In genomic region chr17:76715462-76715830, GRCh38 we compare ENCODE assay signal across 6 cellular contexts. TPM values are rescaled to one million over a fixed set of nuclear protein-coding genes. Genes with fewer than 3 reads are reported as not detected.
DNase-seq lines count a peak whose midpoint lies in the region; ATAC-seq and TF ChIP-seq lines count a peak whose summit lies in the region.

No MANE protein-coding gene starts in this region.

- 91 to 100% methylated on average over 2 of the region's 2 CpGs for WGBS in endodermal cell (ENCODE audit: insufficient coverage in 1 of 2, insufficient read length in 1 of 2), 2 experiments

- H3K4me3 ChIP-seq in ACC112 (ENCODE audit: low read depth, low read length) (no peak overlapping the region), Peyer's patch (no peak overlapping the region), endodermal cell (ENCODE audit: low read length) (no peak overlapping the region)

- H3K4me1 ChIP-seq in ACC112 (ENCODE audit: control insufficient read depth, insufficient read depth, low read length, unreplicated experiment), result peaks cover 32% of the 10 kb centered on the region
- H3K4me1 ChIP-seq in Peyer's patch, result peaks cover 0 to 36% (median 9%) of the 10 kb centered on the region in 4 donors
- H3K4me1 ChIP-seq in endodermal cell (ENCODE audit: control insufficient read depth, insufficient read depth, low read length), result peaks cover 7% of the 10 kb centered on the region

- H2AFZ ChIP-seq in ACC112 (ENCODE audit: low read length, unreplicated experiment), result no peak overlapping the region

- H3K4me1 Mint-ChIP-seq in immature natural killer cell (peaks cover 41 to 50% of the 10 kb centered on the region in 2 donors), endodermal cell (peaks cover 6% of the 10 kb centered on the region)

- H3K9me3 ChIP-seq in Peyer's patch (no peaks in the 10 kb centered on the region), endodermal cell (ENCODE audit: control insufficient read depth, low read length) (no peaks in the 10 kb centered on the region)

- H3K79me2 ChIP-seq in ACC112 (ENCODE audit: control insufficient read depth, insufficient read depth, low read length, unreplicated experiment), result peaks cover 30% of the 10 kb centered on the region

- ATAC-seq in GM19023 (IDR thresholded peaks at IDR 0.05; ENCODE audit: unreplicated experiment), result no peak

- TF ChIP-seq CTCF in Peyer's patch (IDR thresholded peaks at IDR 0.05), result no peak
- TF ChIP-seq CTCF in endodermal cell (conservative IDR thresholded peaks at IDR 0.05), result no peak

- peak in 1 of 3 donors; percentile 9 for DNase-seq in Peyer's patch
- no peak for DNase-seq in immature natural killer cell
- no peak for DNase-seq in SW 1271 (lab: John Stamatoyannopoulos, UW)
- no peak for DNase-seq in endodermal cell

- H3K27ac ChIP-seq in ACC112 (ENCODE audit: low read depth, low read length), result peak overlapping the region; percentile 98
- peak overlapping the region in 3 of 4 donors; percentile 8 to 47 (median 46) for H3K27ac ChIP-seq in Peyer's patch
- no peak overlapping the region for H3K27ac ChIP-seq in endodermal cell (ENCODE audit: low read depth, low read length)

- H3K27me3 Mint-ChIP-seq in immature natural killer cell (ENCODE audit: low read depth in 3 of 3) (peaks cover 11 to 29% (median 21%) of the 10 kb centered on the region in 3 donors), endodermal cell (ENCODE audit: insufficient read depth) (no peaks in the 10 kb centered on the region)

- H3K4me3 Mint-ChIP-seq in immature natural killer cell, result peak overlapping the region; percentile 28 to 80 (median 71)
- no peak overlapping the region for H3K4me3 Mint-ChIP-seq in endodermal cell

- H3K36me3 Mint-ChIP-seq in immature natural killer cell, result peaks cover 19 to 41% (median 22%) of the 10 kb centered on the region in 3 donors
- peaks cover 41% of the 10 kb centered on the region for H3K36me3 Mint-ChIP-seq in endodermal cell (ENCODE audit: low read depth)

- TF ChIP-seq POLR2A in Peyer's patch (IDR thresholded peaks at IDR 0.05), result no peak

- H3K27ac Mint-ChIP-seq in immature natural killer cell (peak overlapping the region; percentile 96 to 100 (median 98)), endodermal cell (no peak overlapping the region)

- H3K27me3 ChIP-seq in ACC112 (ENCODE audit: insufficient read depth, low read length) (no peaks in the 10 kb centered on the region), Peyer's patch (no peaks in the 10 kb centered on the region), endodermal cell (ENCODE audit: control insufficient read depth, insufficient read depth, low read length, poor library complexity, severe bottlenecking) (no peaks in the 10 kb centered on the region)

- no peak overlapping the region for H3K9ac ChIP-seq in endodermal cell (ENCODE audit: extremely low read depth, low read length, poor library complexity, severe bottlenecking)

- H3K9me3 Mint-ChIP-seq in immature natural killer cell, result no peaks in the 10 kb centered on the region
- no peaks in the 10 kb centered on the region for H3K9me3 Mint-ChIP-seq in endodermal cell

- H3K36me3 ChIP-seq in ACC112 (ENCODE audit: insufficient read depth, low read length) (peaks cover 20% of the 10 kb centered on the region), Peyer's patch (peaks cover 0 to 70% (median 0%) of the 10 kb centered on the region in 3 donors), endodermal cell (ENCODE audit: control insufficient read depth, insufficient read depth, low read length) (peaks cover 65% of the 10 kb centered on the region)

RNA-seq across cellular contexts. Expression of gene MXRA7, which starts 4.7 kb away (rescaled TPM):
- total RNA-seq in Peyer's patch (10 to 100 TPM in 3 of 4 donors, 1 to 10 TPM in 1; 9.1 to 27.3 (median 23.4) TPM), endodermal cell (10 to 100 TPM; 61.6 to 77.1 TPM)
- 10 to 100 TPM; 23.6 to 60.6 (median 56.7) TPM for polyA plus RNA-seq in immature natural killer cell
- 64.6 TPM for polyA plus RNA-seq in endodermal cell (2013, experiment 1 of 2)
- 58.4 TPM for polyA plus RNA-seq in endodermal cell (2013, experiment 2 of 2)

RNA-seq across cellular contexts. Expression of gene JMJD6, which starts 11.0 kb away (rescaled TPM):
- total RNA-seq in Peyer's patch (10 to 100 TPM; 21.5 to 42.6 (median 38.8) TPM), endodermal cell (10 to 100 TPM; 17.0 to 20.3 TPM)
- polyA plus RNA-seq in immature natural killer cell, result 10 to 100 TPM; 20.3 to 38.5 (median 27.2) TPM
- 18.8 TPM for polyA plus RNA-seq in endodermal cell (2013, experiment 1 of 2)
- 16.4 TPM for polyA plus RNA-seq in endodermal cell (2013, experiment 2 of 2)

RNA-seq across cellular contexts. Expression of gene METTL23, which starts 11.2 kb away (rescaled TPM):
- total RNA-seq in Peyer's patch, result 10 to 100 TPM; 20.7 to 31.4 (median 27.0) TPM
- polyA plus RNA-seq in immature natural killer cell, result 100 to 1,000 TPM in 2 of 3 donors, 10 to 100 TPM in 1; 91.6 to 166 (median 133) TPM
- total RNA-seq in endodermal cell, result 10 to 100 TPM; 31.3 to 39.9 TPM
- 32.3 TPM for polyA plus RNA-seq in endodermal cell (2013, experiment 1 of 2)
- 27.7 TPM for polyA plus RNA-seq in endodermal cell (2013, experiment 2 of 2)

RNA-seq across cellular contexts. Expression of gene SRSF2, which starts 21.7 kb away (rescaled TPM):
- total RNA-seq in Peyer's patch (100 to 1,000 TPM; 185 to 403 (median 242) TPM), endodermal cell (100 to 1,000 TPM; 255 to 307 TPM)
- polyA plus RNA-seq in immature natural killer cell, result 100 to 1,000 TPM in 2 of 3 donors, 10 to 100 TPM in 1; 100.0 to 134 (median 125) TPM
- 314 TPM for polyA plus RNA-seq in endodermal cell (2013, experiment 1 of 2)
- polyA plus RNA-seq in endodermal cell (2013, experiment 2 of 2), result 252 TPM

RNA-seq across cellular contexts. Expression of gene MFSD11, which starts 22.5 kb away (rescaled TPM):
- total RNA-seq in Peyer's patch (10 to 100 TPM; 35.3 to 64.8 (median 47.0) TPM), endodermal cell (10 to 100 TPM; 29.3 to 33.3 TPM)
- 10 to 100 TPM; 25.2 to 48.0 (median 36.0) TPM for polyA plus RNA-seq in immature natural killer cell
- 22.3 TPM for polyA plus RNA-seq in endodermal cell (2013, experiment 1 of 2)
- 18.9 TPM for polyA plus RNA-seq in endodermal cell (2013, experiment 2 of 2)
